Comparison of ENCODE assay signal across 23 cellular contexts in the genomic region with DNA sequence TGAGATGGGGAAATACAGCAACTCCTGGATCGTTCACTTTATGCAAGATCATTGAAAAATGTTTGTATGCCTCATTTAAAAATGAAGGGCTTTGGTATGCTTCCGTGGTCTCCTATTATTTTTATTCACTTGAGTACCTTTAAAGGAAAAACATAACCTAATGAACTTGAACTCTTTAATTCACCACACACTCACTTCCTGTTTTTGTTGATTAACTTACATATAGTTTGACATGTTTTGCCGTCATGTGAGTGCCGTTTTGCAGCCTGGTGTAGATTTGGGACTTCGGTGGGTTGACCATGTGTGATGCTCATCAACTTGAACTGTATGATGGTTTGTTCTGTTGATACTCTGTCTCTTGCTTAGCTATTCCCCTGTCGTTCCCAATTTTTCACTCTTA. TPM values are rescaled to one million over a fixed set of nuclear protein-coding genes. Genes with fewer than 3 reads are reported as not detected.
A peak's percentile ranks its signal among the peaks of the same experiment; 100 is the strongest.
DNase-seq lines count a peak whose midpoint lies in the region; ATAC-seq and TF ChIP-seq lines count a peak whose summit lies in the region.
"Had no signal": no experiment of that assay in that cellular context is flagged by ENCODE, and none has a peak within 500 bp of the region (broad histone marks: within the 10 kb centered on the region; RNA-seq: fewer than 3 reads in every experiment).

No MANE protein-coding gene starts in this region.

- H3K23ac ChIP-seq in trophoblast cell (ENCODE audit: low read length): no peak overlapping the region

- no CpG with 5 or more reads among the region's 6 CpGs for WGBS in trophoblast cell (ENCODE audit: extremely low coverage, insufficient coverage, insufficient read length)

- no peak for TF ChIP-seq CTCF in Loucy (conservative IDR thresholded peaks at IDR 0.05; ENCODE audit: low read length)

- H2BK5ac ChIP-seq in trophoblast cell (ENCODE audit: low read depth, low read length, poor library complexity): no peak overlapping the region

- H3K79me2 ChIP-seq in Loucy (ENCODE audit: insufficient read depth, low read length): peaks cover 15% of the 10 kb centered on the region; the same call in 1 of the 2 replicates
- no peaks in the 10 kb centered on the region for H3K79me2 ChIP-seq in trophoblast cell (ENCODE audit: control insufficient read depth, insufficient read depth, low read length, poor library complexity)

- H3K9me3 ChIP-seq in Loucy (ENCODE audit: insufficient read depth, low read depth, low read length) (no peaks in the 10 kb centered on the region), trophoblast cell (ENCODE audit: insufficient read depth, low read depth, low read length) (peaks cover 3% of the 10 kb centered on the region)
- H3K9me3 ChIP-seq: left ventricle myocardium inferior, mucosa of descending colon, upper lobe of left lung had no signal

- H4K20me1 ChIP-seq in Loucy (ENCODE audit: insufficient read depth, low read length, poor library complexity, severe bottlenecking): no peaks in the 10 kb centered on the region

- H3K4me2 ChIP-seq in Loucy (ENCODE audit: low read depth, low read length, poor library complexity, severe bottlenecking) (peak overlapping the region; percentile 47), trophoblast cell (ENCODE audit: low read length) (peak overlapping the region; percentile 2)

- H3K4me1 ChIP-seq in Loucy (ENCODE audit: insufficient read depth, low read length, poor library complexity, severe bottlenecking): peaks cover 26% of the 10 kb centered on the region
- H3K4me1 ChIP-seq in trophoblast cell (ENCODE audit: control insufficient read depth in 1 of 2, insufficient read depth in 2 of 2, low read length in 2 of 2): peaks cover 16 to 18% of the 10 kb centered on the region in 2 experiments

- H3K79me1 ChIP-seq in trophoblast cell (ENCODE audit: low read length): no peaks in the 10 kb centered on the region

- no peak overlapping the region for H3K9ac ChIP-seq in Loucy (ENCODE audit: low read depth, low read length, poor library complexity, severe bottlenecking)
- H3K9ac ChIP-seq in trophoblast cell (ENCODE audit: low read length): no peak overlapping the region

- H3K4ac ChIP-seq in trophoblast cell (ENCODE audit: low read depth, low read length): no peak overlapping the region

- no peak overlapping the region for H2BK12ac ChIP-seq in trophoblast cell (ENCODE audit: low read length)

- H3K36me3 ChIP-seq in Loucy (ENCODE audit: insufficient read depth, low read length): peaks cover 10% of the 10 kb centered on the region; the same call in 1 of the 2 replicates
- H3K36me3 ChIP-seq in trophoblast cell (ENCODE audit: control insufficient read depth in 1 of 2, insufficient read depth in 2 of 2, low read length in 2 of 2): no peaks in the 10 kb centered on the region
- H3K36me3 ChIP-seq: left ventricle myocardium inferior had no signal

- DNase-seq in DMS79 treated with DMSO at 0.1 percent for 48 hours (lab: John Stamatoyannopoulos, UW) (peak; percentile 40), trophoblast cell (no peak), CD1c-positive myeloid dendritic cell (ENCODE audit: extremely low spot score) (no peak)
- DNase-seq: activated naive CD4-positive, alpha-beta T cell treated with anti-CD3 and anti-CD28 coated beads for 36 hours; activated T-cell treated with anti-CD3 and anti-CD28 coated beads, Interleukin-2, amount 50 U/mL, for 1 hour; aorta; CD8-positive, alpha-beta T cell; central memory CD4-positive, alpha-beta T cell; GDM1; GOT3; Karpas-422; left ventricle myocardium inferior; mucosa of descending colon; MV-4-11; SHP77; upper lobe of left lung had no signal

- no peak overlapping the region for H4K12ac ChIP-seq in trophoblast cell (ENCODE audit: low read depth, low read length)

- H3K27ac ChIP-seq in cingulate gyrus (ENCODE audit: low read depth, low read length) (peak overlapping the region; percentile 32), trophoblast cell (ENCODE audit: low read depth, low read length) (peak overlapping the region; percentile 59)
- H3K27ac ChIP-seq: left ventricle myocardium inferior had no signal

- no peak overlapping the region for H2AK5ac ChIP-seq in trophoblast cell (ENCODE audit: low read length)

- H2BK120ac ChIP-seq in trophoblast cell (ENCODE audit: insufficient read depth, low read length, poor library complexity): no peak overlapping the region

- H3K27me3 ChIP-seq in Loucy (ENCODE audit: insufficient read depth, low read length, poor library complexity, severe bottlenecking): no peaks in the 10 kb centered on the region
- H3K27me3 ChIP-seq in trophoblast cell (ENCODE audit: insufficient read depth, low read length): no peaks in the 10 kb centered on the region
- H3K27me3 ChIP-seq: upper lobe of left lung had no signal

- ATAC-seq in GM21723 (IDR thresholded peaks at IDR 0.05; ENCODE audit: unreplicated experiment) (no peak), HG02970 (IDR thresholded peaks at IDR 0.05; ENCODE audit: low FRiP score, unreplicated experiment) (no peak), GM21825 (IDR thresholded peaks at IDR 0.05; ENCODE audit: unreplicated experiment) (no peak)
- ATAC-seq: CD8-positive, alpha-beta T cell; esophagus mucosa; mucosa of descending colon had no signal

- H3K9me2 ChIP-seq in Loucy (replicated peaks; ENCODE audit: low read depth, low read length): no peaks in the 10 kb centered on the region

- H4K8ac ChIP-seq in trophoblast cell (ENCODE audit: low read depth, low read length): no peak overlapping the region

- no peak overlapping the region for H3K14ac ChIP-seq in trophoblast cell (ENCODE audit: low read length)

- H3K4me3 ChIP-seq in Loucy (ENCODE audit: low read length, poor library complexity, severe bottlenecking) (no peak overlapping the region), trophoblast cell (ENCODE audit: low read depth, low read length) (no peak overlapping the region)
- H3K4me3 ChIP-seq: left ventricle myocardium inferior, mucosa of descending colon, upper lobe of left lung had no signal

- 0 out of 2 replicates have a peak, but pooled peaks cover 3% of the 10 kb centered on the region for H3F3A ChIP-seq in Loucy (ENCODE audit: low read depth)

- no peak overlapping the region for H4K91ac ChIP-seq in trophoblast cell (ENCODE audit: low read depth, low read length)

- H2AFZ ChIP-seq in Loucy (ENCODE audit: low read length): no peak overlapping the region
- no peak overlapping the region for H2AFZ ChIP-seq in trophoblast cell (ENCODE audit: insufficient read depth, low read length, poor library complexity)

- H3K18ac ChIP-seq in trophoblast cell (ENCODE audit: low read length): no peak overlapping the region

RNA-seq across cellular contexts. Expression of a gene that starts 28.9 kb away (rescaled TPM):
- 3.5 and 3.6 TPM in 2 replicates for polyA plus RNA-seq in trophoblast cell (2013)

RNA-seq across cellular contexts. Expression of a gene that starts 42.8 kb away (rescaled TPM):
- 0.03 TPM in 1 of 2 replicates, not detected in the other for polyA plus RNA-seq in trophoblast cell (2013)
- polyA plus RNA-seq: neural cell had no signal

RNA-seq across cellular contexts. Expression of a gene that starts 44.8 kb away (rescaled TPM):
- polyA plus RNA-seq in trophoblast cell (2013): 0.01 TPM in 2 replicates
- polyA plus RNA-seq: neural cell had no signal
